In genomic region chr7:158204453-158204852, GRCh38 we compare ENCODE assay signal across 23 cellular contexts.
DNase-seq lines count a peak whose midpoint lies in the region; ATAC-seq, FAIRE-seq and TF ChIP-seq lines count a peak whose summit lies in the region.
"Had no signal": no experiment of that assay in that cellular context is flagged by ENCODE, and none has a peak within 500 bp of the region (broad histone marks: within the 10 kb centered on the region; RNA-seq: fewer than 3 reads in every experiment).

No MANE protein-coding gene starts in this region.

- ATAC-seq in RWPE2 (ENCODE audit: low read depth) (peak; percentile 53; the same call in 2 of the 3 replicates), HG03159 (IDR thresholded peaks at IDR 0.05; ENCODE audit: unreplicated experiment) (no peak)
- peak; percentile 37 for ATAC-seq in activated T-helper 17 cell treated with anti-CD3 and anti-CD28 coated beads, Interleukin-2, amount 50 U/mL, for 72 hours (replicated peaks)
- no peak for ATAC-seq in stimulated activated memory B cell treated with anti-CD40 and anti-IgM and Interleukin-4, amounts not matched to agents 10 μg/mL and 1 μg/mL and 100 μg/mL, for 72 hours
- ATAC-seq: A549; CD8-positive, alpha-beta T cell had no signal

- no peak overlapping the region for H3K9ac ChIP-seq in smooth muscle cell (ENCODE audit: low read depth)
- H3K9ac ChIP-seq: BLaER1 treated with 17β-estradiol and CSF1 and Interleukin-3, amounts not matched to agents 10 nM and 100 nM had no signal

- DNase-seq in RWPE2 (ENCODE audit: low spot score), result no peak
- DNase-seq in bronchial epithelial cell (ENCODE audit: low read depth), result peak; percentile 20
- DNase-seq in smooth muscle cell (lab: John Stamatoyannopoulos, UW; ENCODE audit: unreplicated experiment), result no peak
- DNase-seq in NCI-H1092 treated with DMSO at 0.1 percent for 48 hours (lab: John Stamatoyannopoulos, UW), result no peak
- DNase-seq in NCI-H2227 treated with DMSO at 0.1 percent for 48 hours (lab: John Stamatoyannopoulos, UW), result no peak
- DNase-seq: AML-193; Caco-2; Calu3; CD4-positive, alpha-beta T cell; CD8-positive, alpha-beta T cell; DMS79 treated with DMSO at 0.1 percent for 48 hours; GF-D8 had no signal

- no peaks in the 10 kb centered on the region for H3F3A ChIP-seq in smooth muscle cell (ENCODE audit: low read depth)

- H4K20me1 ChIP-seq in smooth muscle cell (ENCODE audit: low read depth), result no peaks in the 10 kb centered on the region
- H4K20me1 ChIP-seq: BLaER1 treated with 17β-estradiol and CSF1 and Interleukin-3, amounts not matched to agents 10 nM and 100 nM had no signal

- no peak for FAIRE-seq in bronchial epithelial cell (lab: Jason Lieb, UNC)
- FAIRE-seq: A549, D721Med, G401.6, GM12891 had no signal

- TF ChIP-seq CTCF in RWPE2 (IDR thresholded peaks at IDR 0.05; ENCODE audit: poor library complexity, severe bottlenecking) (no peak), bronchial epithelial cell (IDR thresholded peaks at IDR 0.05; ENCODE audit: insufficient read depth, low read length, severe bottlenecking) (no peak), smooth muscle cell (IDR thresholded peaks at IDR 0.05; ENCODE audit: borderline replicate concordance, insufficient read depth, poor library complexity, severe bottlenecking) (no peak)

- peaks cover 20% of the 10 kb centered on the region for H3K27me3 Mint-ChIP-seq in activated T-helper 17 cell treated with anti-CD3 and anti-CD28 coated beads, Interleukin-2, amount 50 U/mL, for 72 hours
- H3K27me3 Mint-ChIP-seq in stimulated activated memory B cell treated with anti-CD40 and anti-IgM and Interleukin-4, amounts not matched to agents 10 μg/mL and 1 μg/mL and 100 μg/mL, for 72 hours, result peaks cover 30% of the 10 kb centered on the region
- H3K27me3 Mint-ChIP-seq: B cell had no signal

- H3K4me2 ChIP-seq in smooth muscle cell, result peak overlapping the region; percentile 56
- H3K4me2 ChIP-seq: A549; BLaER1 treated with 17β-estradiol and CSF1 and Interleukin-3, amounts not matched to agents 10 nM and 100 nM had no signal

- 57% methylated on average over 4 of the region's 4 CpGs for WGBS in smooth muscle cell (ENCODE audit: low lambda C conversion rate)

- H3K4me3 ChIP-seq in RWPE2 (ENCODE audit: severe bottlenecking), result no peak overlapping the region
- H3K4me3 ChIP-seq in bronchial epithelial cell (ENCODE audit: low read depth, low read length), result no peak overlapping the region
- peak overlapping the region; percentile 11 for H3K4me3 ChIP-seq in smooth muscle cell
- H3K4me3 ChIP-seq: A549; BLaER1 treated with 17β-estradiol and CSF1 and Interleukin-3, amounts not matched to agents 10 nM and 100 nM had no signal

- no peak overlapping the region for H3K27ac ChIP-seq in RWPE2 (ENCODE audit: poor library complexity, severe bottlenecking)
- no peak overlapping the region for H3K27ac ChIP-seq in smooth muscle cell (ENCODE audit: low read depth)
- H3K27ac ChIP-seq: 22Rv1; A549; BLaER1 treated with 17β-estradiol and CSF1 and Interleukin-3, amounts not matched to agents 10 nM and 100 nM; C4-2B had no signal

- no peaks in the 10 kb centered on the region for H3K4me1 ChIP-seq in RWPE2 (ENCODE audit: insufficient read depth, poor library complexity, severe bottlenecking)
- H3K4me1 ChIP-seq in smooth muscle cell (ENCODE audit: low read depth), result no peaks in the 10 kb centered on the region
- H3K4me1 ChIP-seq: A549; BLaER1 treated with 17β-estradiol and CSF1 and Interleukin-3, amounts not matched to agents 10 nM and 100 nM; Caco-2 had no signal

- no peak overlapping the region for H3K27ac Mint-ChIP-seq in activated T-helper 17 cell treated with anti-CD3 and anti-CD28 coated beads, Interleukin-2, amount 50 U/mL, for 72 hours
- H3K27ac Mint-ChIP-seq in stimulated activated memory B cell treated with anti-CD40 and anti-IgM and Interleukin-4, amounts not matched to agents 10 μg/mL and 1 μg/mL and 100 μg/mL, for 72 hours, result no peak overlapping the region
- H3K27ac Mint-ChIP-seq: B cell; CD4-positive, alpha-beta T cell; CD8-positive, alpha-beta T cell had no signal

- no peaks in the 10 kb centered on the region for H3K27me3 ChIP-seq in RWPE2 (ENCODE audit: insufficient read depth, poor library complexity, severe bottlenecking)
- no peaks in the 10 kb centered on the region for H3K27me3 ChIP-seq in bronchial epithelial cell (ENCODE audit: control insufficient read depth, insufficient read depth, low read length)
- no peaks in the 10 kb centered on the region for H3K27me3 ChIP-seq in smooth muscle cell (ENCODE audit: low read depth)
- H3K27me3 ChIP-seq: BLaER1 treated with 17β-estradiol and CSF1 and Interleukin-3, amounts not matched to agents 10 nM and 100 nM had no signal

- no peak overlapping the region for H2AFZ ChIP-seq in smooth muscle cell (ENCODE audit: low read depth)

- H3K9me3 ChIP-seq in RWPE2 (ENCODE audit: severe bottlenecking) (no peaks in the 10 kb centered on the region), smooth muscle cell (replicated peaks; ENCODE audit: low read depth) (no peaks in the 10 kb centered on the region)
- H3K9me3 ChIP-seq: A549 had no signal

- H3K4me1 Mint-ChIP-seq in activated T-helper 17 cell treated with anti-CD3 and anti-CD28 coated beads, Interleukin-2, amount 50 U/mL, for 72 hours, result no peaks in the 10 kb centered on the region
- H3K4me1 Mint-ChIP-seq in stimulated activated memory B cell treated with anti-CD40 and anti-IgM and Interleukin-4, amounts not matched to agents 10 μg/mL and 1 μg/mL and 100 μg/mL, for 72 hours, result no peaks in the 10 kb centered on the region
- H3K4me1 Mint-ChIP-seq: B cell had no signal

- no peaks in the 10 kb centered on the region for H3K79me2 ChIP-seq in smooth muscle cell (ENCODE audit: low read depth)

- H3K9me3 Mint-ChIP-seq in activated T-helper 17 cell treated with anti-CD3 and anti-CD28 coated beads, Interleukin-2, amount 50 U/mL, for 72 hours, result peaks cover 5% of the 10 kb centered on the region
- peaks cover 3% of the 10 kb centered on the region for H3K9me3 Mint-ChIP-seq in stimulated activated memory B cell treated with anti-CD40 and anti-IgM and Interleukin-4, amounts not matched to agents 10 μg/mL and 1 μg/mL and 100 μg/mL, for 72 hours

- no peaks in the 10 kb centered on the region for H3K36me3 Mint-ChIP-seq in activated T-helper 17 cell treated with anti-CD3 and anti-CD28 coated beads, Interleukin-2, amount 50 U/mL, for 72 hours (ENCODE audit: low read depth)
- H3K36me3 Mint-ChIP-seq in stimulated activated memory B cell treated with anti-CD40 and anti-IgM and Interleukin-4, amounts not matched to agents 10 μg/mL and 1 μg/mL and 100 μg/mL, for 72 hours, result no peaks in the 10 kb centered on the region
- H3K36me3 Mint-ChIP-seq: CD8-positive, alpha-beta T cell had no signal

- no peak overlapping the region for H3K4me3 Mint-ChIP-seq in activated T-helper 17 cell treated with anti-CD3 and anti-CD28 coated beads, Interleukin-2, amount 50 U/mL, for 72 hours
- H3K4me3 Mint-ChIP-seq in stimulated activated memory B cell treated with anti-CD40 and anti-IgM and Interleukin-4, amounts not matched to agents 10 μg/mL and 1 μg/mL and 100 μg/mL, for 72 hours, result no peak overlapping the region
- H3K4me3 Mint-ChIP-seq: B cell; CD4-positive, alpha-beta T cell; CD8-positive, alpha-beta T cell had no signal

- H3K36me3 ChIP-seq in RWPE2 (ENCODE audit: low read depth) (no peaks in the 10 kb centered on the region), bronchial epithelial cell (ENCODE audit: control insufficient read depth, insufficient read depth, low read length) (no peaks in the 10 kb centered on the region), smooth muscle cell (ENCODE audit: low read depth) (no peaks in the 10 kb centered on the region)
- H3K36me3 ChIP-seq: BLaER1 treated with 17β-estradiol and CSF1 and Interleukin-3, amounts not matched to agents 10 nM and 100 nM had no signal

Comparison
In these comparisons a context has a peak if more than half of its experiments do, and no peak if none do; other contexts are left out.
1. ATAC-seq: peak in RWPE2 (single experiment) and activated T-helper 17 cell treated with anti-CD3 and anti-CD28 coated beads, Interleukin-2, amount 50 U/mL, for 72 hours (single experiment); none in stimulated activated memory B cell treated with anti-CD40 and anti-IgM and Interleukin-4, amounts not matched to agents 10 μg/mL and 1 μg/mL and 100 μg/mL, for 72 hours (single experiment) and HG03159 (single experiment).